Comparison of ENCODE assay signal across 8 cellular contexts in genomic region chrX:103376979-103377324, GRCh38. TPM values are rescaled to one million over a fixed set of nuclear protein-coding genes. Genes with fewer than 3 reads are reported as not detected.
DNase-seq lines count a peak whose midpoint lies in the region; ATAC-seq and TF ChIP-seq lines count a peak whose summit lies in the region.

No MANE protein-coding gene starts in this region.

- peak overlapping the region; percentile 82 for H3K9ac ChIP-seq in PC-3 (ENCODE audit: low read length)

- no peaks in the 10 kb centered on the region for H3K36me3 ChIP-seq in PC-3 (ENCODE audit: low read depth, low read length)
- H3K36me3 ChIP-seq in mesodermal cell (ENCODE audit: control insufficient read depth, insufficient read depth, low read length): peaks cover 13% of the 10 kb centered on the region
- no peaks in the 10 kb centered on the region for H3K36me3 ChIP-seq in vagina

- no peaks in the 10 kb centered on the region for H3K9me3 ChIP-seq in PC-3 (ENCODE audit: low read length)
- H3K9me3 ChIP-seq in mesodermal cell (ENCODE audit: control insufficient read depth, low read length): no peaks in the 10 kb centered on the region
- H3K9me3 ChIP-seq in vagina: no peaks in the 10 kb centered on the region

- WGBS in mesodermal cell (ENCODE audit: insufficient coverage in 2 of 2), 2 experiments: no CpG with 5 or more reads among the region's 19 CpGs

- peak overlapping the region; percentile 82 for H3K4me3 ChIP-seq in PC-3 (ENCODE audit: low read length)
- H3K4me3 ChIP-seq in dorsolateral prefrontal cortex: peak overlapping the region; percentile 39 to 84 (median 68)
- peak overlapping the region; percentile 54 for H3K4me3 ChIP-seq in mesodermal cell (ENCODE audit: extremely low read depth, insufficient read depth, low read length, poor library complexity, severe bottlenecking)
- peak overlapping the region; percentile 59 to 68 for H3K4me3 ChIP-seq in vagina

- H3K79me2 ChIP-seq in PC-3 (ENCODE audit: low read length): peaks cover 9% of the 10 kb centered on the region

- TF ChIP-seq POLR2A in vagina (IDR thresholded peaks at IDR 0.05): no peak

- CTCF ChIA-PET in PC-3 (lab: Charles Lee): interaction anchor here (1.0 kb wide), 1 partner anchor 310 kb away, joined by 3 read pairs; no protein-coding TSS in a partner anchor

- ATAC-seq in PC-3 (peak; percentile 32), GM21367 (IDR thresholded peaks at IDR 0.05; ENCODE audit: unreplicated experiment) (no peak), HG03280 (IDR thresholded peaks at IDR 0.05; ENCODE audit: unreplicated experiment) (no peak)

- peak overlapping the region; percentile 69 for H2AFZ ChIP-seq in PC-3 (ENCODE audit: low read length)

- no TSS peak for BruUV-seq in PC-3 (replicated peaks; lab: Mats Ljungman, UMichigan)

- no peaks in the 10 kb centered on the region for H3F3A ChIP-seq in PC-3 (ENCODE audit: low read length, unreplicated experiment)

- no peaks in the 10 kb centered on the region for H3K9me2 ChIP-seq in PC-3 (replicated peaks; ENCODE audit: low read length)

- intact Hi-C loops in PC-3 (cut with micrococcal nuclease): no loop called here
- intact Hi-C loops in dorsolateral prefrontal cortex (cut with DNase I): loop anchor here (2.0 to 10.0 kb wide), 2 partner anchors 20 to 88 kb away; partner anchors contain the start of gene TCEAL9 (in 1 of the 2)
- intact Hi-C loops in vagina (cut with DNase I): no loop called here

- peak overlapping the region; percentile 88 for H3K4me2 ChIP-seq in PC-3 (ENCODE audit: low read length)

- DNase-seq in NCI-H2107 treated with DMSO at 0.1 percent for 48 hours (lab: John Stamatoyannopoulos, UW; ENCODE audit: unreplicated experiment): peak; percentile 14
- no peak for DNase-seq in NCI-H2107 (lab: John Stamatoyannopoulos, UW)
- peak; percentile 29 for DNase-seq in PC-3
- DNase-seq in dorsolateral prefrontal cortex: peak in 1 of 10 donors; percentile 6
- no peak for DNase-seq in vagina (ENCODE audit: extremely low spot score in 2 of 2)

- H3K27me3 ChIP-seq in PC-3 (ENCODE audit: low read length) (no peaks in the 10 kb centered on the region), dorsolateral prefrontal cortex (peaks cover 0 to 48% (median 10%) of the 10 kb centered on the region in 45 donors), vagina (no peaks in the 10 kb centered on the region)

- POLR2A ChIA-PET in PC-3 (lab: Charles Lee; ENCODE audit: unreplicated experiment): interaction anchor here (0.6 kb wide), 1 partner anchor 111 kb away, joined by 3 read pairs; no protein-coding TSS in a partner anchor

- H3K4me1 ChIP-seq in PC-3 (ENCODE audit: insufficient read depth, low read length): peaks cover 17% of the 10 kb centered on the region
- no peaks in the 10 kb centered on the region for H3K4me1 ChIP-seq in mesodermal cell (ENCODE audit: control insufficient read depth, insufficient read depth, low read length, poor library complexity, severe bottlenecking)
- H3K4me1 ChIP-seq in vagina: no peaks in the 10 kb centered on the region

- H3K27ac ChIP-seq in PC-3 (ENCODE audit: low read length) (no peak overlapping the region), dorsolateral prefrontal cortex (peak overlapping the region in 58 of 59 donors; percentile 41 to 97 (median 91)), mesodermal cell (ENCODE audit: low read depth, low read length, severe bottlenecking) (peak overlapping the region; percentile 74), vagina (peak overlapping the region; percentile 88)

- H4K20me1 ChIP-seq in PC-3 (ENCODE audit: low read length): no peaks in the 10 kb centered on the region

- TF ChIP-seq CTCF in PC-3 (conservative IDR thresholded peaks at IDR 0.05; ENCODE audit: low read depth, low read length) (no peak), dorsolateral prefrontal cortex (IDR thresholded peaks at IDR 0.05 in 54 of 56, conservative IDR thresholded peaks at IDR 0.05 in 2 of 56; ENCODE audit: low read depth in 1 of 56, partially characterized antibody in 56 of 56) (no peak), vagina (IDR thresholded peaks at IDR 0.05) (no peak)

RNA-seq across cellular contexts. Expression of gene BEX3, which starts 0.6 kb away (rescaled TPM):
- total RNA-seq in PC-3 (2014; rRNA removed): 130 and 146 TPM in 2 replicates
- 100 to 1,000 TPM; 147 to 505 (median 357) TPM for total RNA-seq in dorsolateral prefrontal cortex
- polyA plus RNA-seq in mesodermal cell (2013, experiment 1 of 2): 411 TPM
- 404 TPM for polyA plus RNA-seq in mesodermal cell (2013, experiment 2 of 2)
- total RNA-seq in vagina: 77.8 TPM

RNA-seq across cellular contexts. Expression of gene TCEAL9, which starts 20.6 kb away (rescaled TPM):
- 23.0 and 46.8 TPM in 2 replicates for total RNA-seq in PC-3 (2014; rRNA removed)
- 10 to 100 TPM; 15.2 to 59.2 (median 25.5) TPM for total RNA-seq in dorsolateral prefrontal cortex
- 205 TPM for polyA plus RNA-seq in mesodermal cell (2013, experiment 1 of 2)
- polyA plus RNA-seq in mesodermal cell (2013, experiment 2 of 2): 244 TPM
- 52.8 TPM for total RNA-seq in vagina

RNA-seq across cellular contexts. Expression of gene TCEAL7, which starts 46.9 kb away (rescaled TPM):
- not detected in 2 replicates for total RNA-seq in PC-3 (2014; rRNA removed)
- 100 to 1,000 TPM in 28 of 120 experiments, 10 to 100 TPM in 92; 26.7 to 130 (median 87.7) TPM for total RNA-seq in dorsolateral prefrontal cortex
- polyA plus RNA-seq in mesodermal cell (2013, experiment 1 of 2): 58.6 TPM
- polyA plus RNA-seq in mesodermal cell (2013, experiment 2 of 2): 49.6 TPM
- 15.7 TPM for total RNA-seq in vagina

Comparison
In these comparisons a context has a peak if more than half of its experiments do, and no peak if none do; other contexts are left out.
1. DNase-seq: peak in NCI-H2107 treated with DMSO at 0.1 percent for 48 hours (single experiment) and PC-3 (single experiment); none in NCI-H2107 (single experiment) and vagina (0 of 2).
2. RNA of gene TCEAL7, which starts 46.9 kb away (total RNA-seq): 26.7 to 130 TPM in dorsolateral prefrontal cortex and 15.7 TPM in vagina (single experiment); not detected in PC-3; every median in the first group is over 10 times any median in the second.
3. intact Hi-C loops: an anchor here in dorsolateral prefrontal cortex (2.0 to 10.0 kb wide); none called in PC-3 and vagina.
4. Peak in every context shown above with its lines, with median percentiles within 50 percentile points of each other: H3K4me3 ChIP-seq.